Comparison of ENCODE assay signal across 8 cellular contexts in the genomic region with DNA sequence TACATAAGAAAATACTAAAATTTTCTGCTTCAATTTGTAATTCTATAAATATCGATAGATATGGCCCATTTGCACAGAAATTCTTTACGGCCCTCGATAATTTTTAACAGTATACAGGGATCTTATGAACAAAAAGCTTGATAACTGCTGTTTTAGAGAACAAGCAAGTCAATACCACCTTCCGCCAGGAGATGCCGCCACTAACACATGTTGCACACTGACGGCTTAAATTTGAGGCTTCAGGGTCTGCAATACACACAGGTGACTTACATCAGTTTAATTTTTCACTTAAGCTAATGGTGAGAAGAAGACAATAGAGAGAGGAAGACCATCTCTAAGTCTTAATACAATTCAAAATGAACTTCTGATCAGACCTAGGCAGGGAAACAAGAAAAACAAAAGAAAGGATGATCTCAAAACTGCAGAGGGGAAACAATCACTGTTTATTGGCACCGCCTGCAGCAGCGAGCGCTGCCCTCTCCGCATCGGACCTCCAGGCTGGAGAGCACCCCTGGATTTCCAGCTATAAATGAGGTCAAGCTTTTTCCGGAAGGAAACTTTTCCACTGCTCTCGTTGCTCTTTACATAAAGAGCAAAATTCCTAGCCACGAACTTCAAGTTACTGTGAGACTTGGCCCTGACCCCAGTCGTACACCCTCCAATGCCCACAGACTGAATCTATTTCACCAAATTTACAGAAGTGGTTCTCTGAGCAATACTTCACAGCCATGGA. TPM values are rescaled to one million over a fixed set of nuclear protein-coding genes. Genes with fewer than 3 reads are reported as not detected.
DNase-seq lines count a peak whose midpoint lies in the region; ATAC-seq and TF ChIP-seq lines count a peak whose summit lies in the region.

No MANE protein-coding gene starts in this region.

- H3K4me1 Mint-ChIP-seq in Calu3 (ENCODE audit: low read depth, unreplicated experiment), result no peaks in the 10 kb centered on the region
- H3K4me1 Mint-ChIP-seq in activated naive CD8-positive, alpha-beta T cell treated with anti-CD3 and anti-CD28 coated beads for 36 hours, result no peaks in the 10 kb centered on the region

- no peaks in the 10 kb centered on the region for H3K27me3 ChIP-seq in Loucy (ENCODE audit: insufficient read depth, low read length, poor library complexity, severe bottlenecking)

- no peak overlapping the region for H3K27ac ChIP-seq in RWPE1

- H3K9me2 ChIP-seq in Loucy (replicated peaks; ENCODE audit: low read depth, low read length), result no peaks in the 10 kb centered on the region

- peaks cover 46% of the 10 kb centered on the region for H3K27me3 Mint-ChIP-seq in Calu3 (ENCODE audit: unreplicated experiment)
- peaks cover 61% of the 10 kb centered on the region for H3K27me3 Mint-ChIP-seq in activated naive CD8-positive, alpha-beta T cell treated with anti-CD3 and anti-CD28 coated beads for 36 hours

- POLR2A ChIA-PET in RWPE1 (lab: Yijun Ruan, JAX; ENCODE audit: low non-redundant PET), result no interaction called here

- intact Hi-C loops in Calu3 (cut with micrococcal nuclease; ENCODE audit: unreplicated experiment), result loop anchor here (2.0 kb wide), 1 partner anchor 629 kb away; no protein-coding TSS in a partner anchor
- intact Hi-C loops in left cardiac atrium (cut with DNase I), result loop anchor here (2.0 to 5.0 kb wide), 2 partner anchors 629 to 1440 kb away; no protein-coding TSS in a partner anchor
- intact Hi-C loops in sciatic nerve (cut with DNase I), result no loop called here

- no peak overlapping the region for H3K4me2 ChIP-seq in Loucy (ENCODE audit: low read depth, low read length, poor library complexity, severe bottlenecking)

- ATAC-seq in GM21381 (IDR thresholded peaks at IDR 0.05; ENCODE audit: unreplicated experiment) (peak; percentile 65), left cardiac atrium (no peak), sciatic nerve (no peak)

- H3K79me2 ChIP-seq in Loucy (ENCODE audit: insufficient read depth, low read length), result no peaks in the 10 kb centered on the region

- no peak overlapping the region for H3K4me3 Mint-ChIP-seq in Calu3 (ENCODE audit: low read depth, unreplicated experiment)
- no peak overlapping the region for H3K4me3 Mint-ChIP-seq in activated naive CD8-positive, alpha-beta T cell treated with anti-CD3 and anti-CD28 coated beads for 36 hours

- no peak overlapping the region for H3K27ac Mint-ChIP-seq in Calu3 (ENCODE audit: unreplicated experiment)
- no peak overlapping the region for H3K27ac Mint-ChIP-seq in activated naive CD8-positive, alpha-beta T cell treated with anti-CD3 and anti-CD28 coated beads for 36 hours

- no TSS peak for BruUV-seq in Calu3 (replicated peaks; lab: Mats Ljungman, UMichigan)

- no peak overlapping the region for H3K4me3 ChIP-seq in Loucy (ENCODE audit: low read length, poor library complexity, severe bottlenecking)

- CTCF ChIA-PET in Calu3 (lab: Charles Lee), result no interaction called here
- CTCF ChIA-PET in RWPE1 (lab: Yijun Ruan, JAX), result interaction anchor here (0.5 to 3.5 kb wide), 18 partner anchors 11 to 1732 kb away, joined by 3 to 123 read pairs (median 3); no protein-coding TSS in a partner anchor

- DNase-seq in Calu3, result peak; percentile 50
- peak; percentile 49 for DNase-seq in RWPE1 (ENCODE audit: low spot score)
- peak; percentile 29 for DNase-seq in activated naive CD8-positive, alpha-beta T cell treated with anti-CD3 and anti-CD28 coated beads for 36 hours
- DNase-seq in left cardiac atrium, result peak; percentile 61
- DNase-seq in sciatic nerve (ENCODE audit: low spot score), result peak; percentile 84
- DNase-seq in NCI-H187 treated with DMSO at 0.1 percent for 48 hours (lab: John Stamatoyannopoulos, UW), result no peak

- no peak for TF ChIP-seq CTCF in Calu3 (IDR thresholded peaks at IDR 0.05; ENCODE audit: unreplicated experiment)
- TF ChIP-seq CTCF in Loucy (conservative IDR thresholded peaks at IDR 0.05; ENCODE audit: low read length), result peak; percentile 87
- TF ChIP-seq CTCF in RWPE1 (conservative IDR thresholded peaks at IDR 0.05; ENCODE audit: low read depth), result peak; percentile 97

- no peaks in the 10 kb centered on the region for H3K4me1 ChIP-seq in Loucy (ENCODE audit: insufficient read depth, low read length, poor library complexity, severe bottlenecking)

- H3K9ac ChIP-seq in Loucy (ENCODE audit: low read depth, low read length, poor library complexity, severe bottlenecking), result no peak overlapping the region

- no peaks in the 10 kb centered on the region for H3K36me3 Mint-ChIP-seq in Calu3 (ENCODE audit: insufficient read depth, unreplicated experiment)
- H3K36me3 Mint-ChIP-seq in activated naive CD8-positive, alpha-beta T cell treated with anti-CD3 and anti-CD28 coated beads for 36 hours, result no peaks in the 10 kb centered on the region

- no peaks in the 10 kb centered on the region for H3K36me3 ChIP-seq in Loucy (ENCODE audit: insufficient read depth, low read length)

- H3K9me3 Mint-ChIP-seq in Calu3 (ENCODE audit: low read depth, unreplicated experiment), result no peaks in the 10 kb centered on the region
- H3K9me3 Mint-ChIP-seq in activated naive CD8-positive, alpha-beta T cell treated with anti-CD3 and anti-CD28 coated beads for 36 hours, result no peaks in the 10 kb centered on the region

- no peaks in the 10 kb centered on the region for H3K9me3 ChIP-seq in Loucy (ENCODE audit: insufficient read depth, low read depth, low read length)

- H4K20me1 ChIP-seq in Loucy (ENCODE audit: insufficient read depth, low read length, poor library complexity, severe bottlenecking), result no peaks in the 10 kb centered on the region

- H2AFZ ChIP-seq in Loucy (ENCODE audit: low read length), result no peak overlapping the region

- H3F3A ChIP-seq in Loucy (ENCODE audit: low read depth), result no peaks in the 10 kb centered on the region

RNA-seq across cellular contexts. Expression of a gene that starts 53.9 kb away (rescaled TPM):
- total RNA-seq in Calu3 (2022) (not detected in 2 replicates), left cardiac atrium (not detected), sciatic nerve (not detected)
- total RNA-seq in activated naive CD8-positive, alpha-beta T cell treated with anti-CD3 and anti-CD28 coated beads for 36 hours, result not detected
